ENCODE assay signal across 8 cellular contexts in genomic region chr1:110963666-110964399, GRCh38. TPM values are rescaled to one million over a fixed set of nuclear protein-coding genes. Genes with fewer than 3 reads are reported as not detected.
DNase-seq lines count a peak whose midpoint lies in the region; ATAC-seq and TF ChIP-seq lines count a peak whose summit lies in the region.

TSS of gene LRIF1 (minus strand) at chr1:110963922. CDS start at chr1:110963688, 234 bp downstream.

- in situ Hi-C loops in GM13977 (cut with MboI; ENCODE audit: low pct_unique_long_range_greater_than_20kb, low sequenced_read_pairs, unreplicated experiment) = no loop called here

- TF ChIP-seq CTCF in GM13977 (IDR thresholded peaks at IDR 0.05; ENCODE audit: extremely low read depth, insufficient read depth, missing control alignments) (peak; percentile 13), vagina (IDR thresholded peaks at IDR 0.05) (peak in 1 of 3 experiments; percentile 21)

- H3K27ac ChIP-seq in right cardiac atrium (ENCODE audit: low read length) = peak within 1 kb of the TSS; percentile 95
- H3K27ac ChIP-seq in vagina = peak within 1 kb of the TSS; percentile 84

- WGBS in right cardiac atrium = 1% methylated on average over 53 of the region's 53 CpGs

- H3K9me3 ChIP-seq in right cardiac atrium (ENCODE audit: control insufficient read depth, low read length) (peaks cover 1% of the 10 kb centered on the region), vagina (peaks cover 5% of the 10 kb centered on the region)

- DNase-seq in GM13977 (ENCODE audit: low spot score) = peak; percentile 93
- peak; percentile 94 to 98 for DNase-seq in NCI-H187 (lab: John Stamatoyannopoulos, UW)
- peak; percentile 50 to 99 (median 97) for DNase-seq in anterior cingulate cortex (lab: John Stamatoyannopoulos, UW)
- peak; percentile 100 for DNase-seq in right cardiac atrium
- peak; percentile 98 for DNase-seq in pulmonary artery endothelial cell (ENCODE audit: low read depth, low spot score)
- DNase-seq in vagina (ENCODE audit: extremely low spot score in 2 of 2) = peak in 1 of 2 donors; percentile 97

- TF ChIP-seq POLR2A in vagina (IDR thresholded peaks at IDR 0.05) = peak; percentile 43 to 80

- H3K36me3 ChIP-seq in vagina = no peaks in the 10 kb centered on the region

- peak within 1 kb of the TSS; percentile 67 for H3K4me3 ChIP-seq in right cardiac atrium (ENCODE audit: low read length)
- peak within 1 kb of the TSS; percentile 52 for H3K4me3 ChIP-seq in vagina

- H3K27me3 ChIP-seq in right cardiac atrium (ENCODE audit: control insufficient read depth, insufficient read depth) (peaks cover 2% of the 10 kb centered on the region), vagina (no peaks in the 10 kb centered on the region)

- intact Hi-C loops in T-helper 2 cell treated with Interferon-gamma antibody and Interleukin-4, amounts not matched to agents 100 ng/mL and 5 ng/mL, for 36 hours (cut with micrococcal nuclease) = loop anchor here (1.0 to 10.0 kb wide), 9 partner anchors 47 to 791 kb away; partner anchors contain the start of genes CEPT1, DDX20, DRAM2 and RBM15
- intact Hi-C loops in right cardiac atrium (cut with DNase I) = no loop called here
- intact Hi-C loops in vagina (cut with DNase I) = no loop called here

- ATAC-seq in HG02884 (IDR thresholded peaks at IDR 0.05; ENCODE audit: unreplicated experiment) (peak; percentile 96), right cardiac atrium (peak; percentile 100)

- H3K4me1 ChIP-seq in right cardiac atrium (ENCODE audit: control insufficient read depth, insufficient read depth, low read length) (no peaks in the 10 kb centered on the region), vagina (no peaks in the 10 kb centered on the region)

RNA-seq across cellular contexts. Expression of gene LRIF1, which starts in this region (rescaled TPM):
- total RNA-seq in T-helper 2 cell treated with Interferon-gamma antibody and Interleukin-4, amounts not matched to agents 100 ng/mL and 5 ng/mL, for 36 hours = 20.3 and 20.4 TPM in 2 replicates
- total RNA-seq in right cardiac atrium (10 to 100 TPM; 13.4 to 17.2 (median 15.7) TPM), pulmonary artery endothelial cell (12.5 and 15.4 TPM in 2 replicates), vagina (6.9 TPM)
- 18.1 TPM for polyA plus RNA-seq in right cardiac atrium
